Comparison of ENCODE assay signal across 8 cellular contexts in genomic region chr1:3012511-3013291, GRCh38. TPM values are rescaled to one million over a fixed set of nuclear protein-coding genes. Genes with fewer than 3 reads are reported as not detected.
DNase-seq lines count a peak whose midpoint lies in the region; ATAC-seq and TF ChIP-seq lines count a peak whose summit lies in the region.

No MANE protein-coding gene starts in this region.

- peak overlapping the region; percentile 99 for H2BK15ac ChIP-seq in neuronal stem cell (ENCODE audit: low read length)

- peak overlapping the region; percentile 76 for H4K8ac ChIP-seq in neuronal stem cell (ENCODE audit: low read depth, low read length)

- DNase-seq in breast epithelium (ENCODE audit: low spot score in 2 of 2) (peak; percentile 19 to 53), mammary epithelial cell (no peak), epithelial cell of proximal tubule (ENCODE audit: low read depth) (no peak), neuronal stem cell (ENCODE audit: low spot score) (peak; percentile 48), type B pancreatic cell (ENCODE audit: extremely low spot score, unreplicated experiment) (no peak), AML-193 (lab: John Stamatoyannopoulos, UW) (no peak)
- peak; percentile 38 to 42 for DNase-seq in activated CD4-positive, alpha-beta T cell treated with anti-CD3 and anti-CD28 coated beads, Interleukin-2, amount 50 U/mL, for 4 hours

- H2AFZ ChIP-seq in mammary epithelial cell (ENCODE audit: low read depth, low read length) (no peak overlapping the region), neuronal stem cell (ENCODE audit: low read length) (no peak overlapping the region)

- H4K20me1 ChIP-seq in mammary epithelial cell (ENCODE audit: insufficient read depth, low read length) = no peaks in the 10 kb centered on the region

- dilution Hi-C loops in mammary epithelial cell (cut with HindIII; ENCODE audit: low sequenced_read_pairs) = no loop called here

- 37% methylated on average over 18 of the region's 41 CpGs for WGBS in mammary epithelial cell (ENCODE audit: low coverage, missing lambda C conversion rate)
- no CpG with 5 or more reads among the region's 41 CpGs for WGBS in neuronal stem cell (ENCODE audit: extremely low coverage in 2 of 2, insufficient read length in 2 of 2, insufficient replicate concordance in 1 of 2), 2 donors

- peak overlapping the region; percentile 80 for H3K23ac ChIP-seq in neuronal stem cell (ENCODE audit: low read depth, low read length, poor library complexity)

- H3K9ac ChIP-seq in mammary epithelial cell (ENCODE audit: insufficient read depth, low read length) (no peak overlapping the region), neuronal stem cell (ENCODE audit: low read depth, low read length, poor library complexity) (peak overlapping the region; percentile 44)

- H3K36me3 ChIP-seq in breast epithelium (no peaks in the 10 kb centered on the region), mammary epithelial cell (ENCODE audit: insufficient read depth, low read length) (no peaks in the 10 kb centered on the region), neuronal stem cell (replicated peaks in 1 of 2; ENCODE audit: control insufficient read depth in 2 of 2, insufficient read depth in 2 of 2, low read length in 2 of 2) (no peaks in the 10 kb centered on the region)

- no peak for TF ChIP-seq POLR2A in breast epithelium (IDR thresholded peaks at IDR 0.05)

- TF ChIP-seq CTCF in breast epithelium (IDR thresholded peaks at IDR 0.05) (peak in 2 of 3 donors; percentile 43 to 47), mammary epithelial cell (conservative IDR thresholded peaks at IDR 0.05 in 1 of 2, IDR thresholded peaks at IDR 0.05 in 1 of 2; ENCODE audit: extremely low read depth in 1 of 2, insufficient read depth in 1 of 2, low read depth in 1 of 2, low read length in 2 of 2) (no peak), epithelial cell of proximal tubule (conservative IDR thresholded peaks at IDR 0.05; ENCODE audit: low read depth, low read length) (peak; percentile 46), type B pancreatic cell (conservative IDR thresholded peaks at IDR 0.05) (peak; percentile 81)

- peak overlapping the region; percentile 56 for H3K14ac ChIP-seq in neuronal stem cell (ENCODE audit: low read length)

- H3K4me2 ChIP-seq in mammary epithelial cell (ENCODE audit: insufficient read depth, low read depth, low read length) (no peak overlapping the region), neuronal stem cell (ENCODE audit: insufficient read depth, low read length, poor library complexity, severe bottlenecking) (no peak overlapping the region)

- H3K27ac Mint-ChIP-seq in type B pancreatic cell = no peak overlapping the region

- H4K91ac ChIP-seq in neuronal stem cell (ENCODE audit: low read depth, low read length, poor library complexity) = no peak overlapping the region

- intact Hi-C loops in breast epithelium (cut with DNase I; ENCODE audit: low total_unique reads) = loop anchor here (10.0 kb wide), 1 partner anchor 402 kb away; no protein-coding TSS in a partner anchor
- intact Hi-C loops in mammary epithelial cell (cut with micrococcal nuclease) = no loop called here

- H3K9me3 ChIP-seq in breast epithelium = peaks cover under 1 to 14% of the 10 kb centered on the region in 2 donors
- H3K9me3 ChIP-seq in mammary epithelial cell (replicated peaks; ENCODE audit: insufficient read depth, low read length) = peaks cover 19% of the 10 kb centered on the region
- peaks cover 2 to 12% of the 10 kb centered on the region in 2 donors for H3K9me3 ChIP-seq in neuronal stem cell (replicated peaks in 1 of 2; ENCODE audit: control insufficient read depth in 2 of 2, insufficient read depth in 1 of 2, low read depth in 1 of 2, low read length in 2 of 2)

- H3K4me3 ChIP-seq in breast epithelium (no peak overlapping the region), mammary epithelial cell (replicated peaks in 1 of 3; ENCODE audit: insufficient read depth in 1 of 3, low read depth in 2 of 3, low read length in 3 of 3) (no peak overlapping the region), epithelial cell of proximal tubule (ENCODE audit: low read depth, low read length) (no peak overlapping the region), neuronal stem cell (ENCODE audit: low read length in 2 of 2) (no peak overlapping the region)

- H3K27ac ChIP-seq in breast epithelium = no peak overlapping the region
- H3K27ac ChIP-seq in mammary epithelial cell (ENCODE audit: insufficient read depth, low read depth, low read length) = no peak overlapping the region
- H3K27ac ChIP-seq in neuronal stem cell (replicated peaks; ENCODE audit: low read length) = no peak overlapping the region

- no peaks in the 10 kb centered on the region for H3K4me1 ChIP-seq in breast epithelium
- no peaks in the 10 kb centered on the region for H3K4me1 ChIP-seq in mammary epithelial cell (ENCODE audit: insufficient read depth, low read length)
- H3K4me1 ChIP-seq in neuronal stem cell (ENCODE audit: control insufficient read depth in 2 of 2, insufficient read depth in 1 of 2, low read depth in 1 of 2, low read length in 2 of 2) = peaks cover 0 to 3% of the 10 kb centered on the region in 2 donors

- peaks cover 13% of the 10 kb centered on the region for H3K27me3 Mint-ChIP-seq in type B pancreatic cell

- peak overlapping the region; percentile 59 for H2BK5ac ChIP-seq in neuronal stem cell (ENCODE audit: low read length)

- H2BK120ac ChIP-seq in neuronal stem cell (ENCODE audit: low read depth, low read length) = no peak overlapping the region

- peak overlapping the region; percentile 81 for H2BK12ac ChIP-seq in neuronal stem cell (ENCODE audit: low read length)

- H3K18ac ChIP-seq in neuronal stem cell (ENCODE audit: low read length) = peak overlapping the region; percentile 96

- no TSS peak for BruUV-seq in mammary epithelial cell (replicated peaks; lab: Mats Ljungman, UMichigan)

- H3K9me3 Mint-ChIP-seq in type B pancreatic cell = no peaks in the 10 kb centered on the region

- no peaks in the 10 kb centered on the region for H3K79me2 ChIP-seq in mammary epithelial cell (ENCODE audit: insufficient read depth, low read length)

- H3K79me1 ChIP-seq in neuronal stem cell (ENCODE audit: low read depth, low read length) = no peaks in the 10 kb centered on the region

- H2AK5ac ChIP-seq in neuronal stem cell (ENCODE audit: low read depth, low read length) = peak overlapping the region; percentile 100

- no peaks in the 10 kb centered on the region for H3K36me3 Mint-ChIP-seq in type B pancreatic cell

- no peak overlapping the region for H3K4me3 Mint-ChIP-seq in type B pancreatic cell

- peaks cover 4% of the 10 kb centered on the region for H3K4me1 Mint-ChIP-seq in type B pancreatic cell (ENCODE audit: unreplicated experiment)

- H3K27me3 ChIP-seq in breast epithelium (peaks cover 0 to 85% of the 10 kb centered on the region in 2 donors), mammary epithelial cell (ENCODE audit: insufficient read depth, low read length) (no peaks in the 10 kb centered on the region), neuronal stem cell (ENCODE audit: control insufficient read depth in 3 of 3, insufficient read depth in 3 of 3, low read depth in 1 of 3, low read length in 3 of 3) (peaks cover 0 to 30% (median 12%) of the 10 kb centered on the region in 3 experiments)

- peak overlapping the region; percentile 53 for H3K4ac ChIP-seq in neuronal stem cell (ENCODE audit: low read length)

- in situ Hi-C loops in mammary epithelial cell (cut with MboI; ENCODE audit: low sequenced_read_pairs in 2 of 2) = no loop called here

- CTCF ChIA-PET in mammary epithelial cell (lab: Charles Lee; ENCODE audit: low non-redundant PET) = no interaction called here

- no peak for ATAC-seq in HG02870 (IDR thresholded peaks at IDR 0.05; ENCODE audit: unreplicated experiment)

RNA-seq across cellular contexts. Expression of gene ACTRT2, which starts 8.6 kb away (rescaled TPM):
- total RNA-seq in breast epithelium (not detected), mammary epithelial cell (not detected), epithelial cell of proximal tubule (not detected in 2 replicates), type B pancreatic cell (ENCODE audit: low replicate concordance) (not detected in 2 replicates)
- not detected for polyA plus RNA-seq in mammary epithelial cell
- polyA minus RNA-seq in mammary epithelial cell = not detected
- 0.29 TPM for polyA plus RNA-seq in neuronal stem cell (2013, experiment 1 of 2)
- polyA plus RNA-seq in neuronal stem cell (2013, experiment 2 of 2) = 0.29 TPM

RNA-seq across cellular contexts. Expression of gene PRDM16, which starts 56.3 kb away (rescaled TPM):
- total RNA-seq in breast epithelium = 1 to 10 TPM in 2 of 3 donors, under 1 TPM in 1; 0.48 to 3.8 (median 3.6) TPM
- total RNA-seq in mammary epithelial cell = not detected
- polyA plus RNA-seq in mammary epithelial cell = 0.22 TPM
- not detected for polyA minus RNA-seq in mammary epithelial cell
- total RNA-seq in epithelial cell of proximal tubule = under 0.01 and 0.06 TPM in 2 replicates
- 7.9 TPM for polyA plus RNA-seq in neuronal stem cell (2013, experiment 1 of 2)
- 7.6 TPM for polyA plus RNA-seq in neuronal stem cell (2013, experiment 2 of 2)
- total RNA-seq in type B pancreatic cell (ENCODE audit: low replicate concordance) = 10.3 and 23.6 TPM in 2 replicates

Comparison
In these comparisons a context has a peak if more than half of its experiments do, and no peak if none do; other contexts are left out.
1. DNase-seq: peak in breast epithelium (2 of 2), activated CD4-positive, alpha-beta T cell treated with anti-CD3 and anti-CD28 coated beads, Interleukin-2, amount 50 U/mL, for 4 hours (2 of 2) and neuronal stem cell (single experiment); none in mammary epithelial cell (single experiment), epithelial cell of proximal tubule (single experiment), type B pancreatic cell (single experiment) and AML-193 (0 of 2).
2. CTCF ChIP-seq: peak in breast epithelium (2 of 3), epithelial cell of proximal tubule (single experiment) and type B pancreatic cell (single experiment); none in mammary epithelial cell (0 of 2).